ENCODE assay signal across 8 cellular contexts in genomic region chr12:2284857-2285256, GRCh38.
DNase-seq lines count a peak whose midpoint lies in the region; ATAC-seq and TF ChIP-seq lines count a peak whose summit lies in the region.

No MANE protein-coding gene starts in this region.

- TF ChIP-seq CTCF in CD14-positive monocyte (IDR thresholded peaks at IDR 0.05) (peak; percentile 78), GM23338 (conservative IDR thresholded peaks at IDR 0.05; ENCODE audit: low read depth in 2 of 2) (peak; percentile 79 to 88), left ventricle myocardium inferior (IDR thresholded peaks at IDR 0.05; ENCODE audit: borderline replicate concordance) (peak; percentile 76)

- H2AFZ ChIP-seq in GM23338 = peak overlapping the region; percentile 89

- H3K36me3 Mint-ChIP-seq in CD14-positive monocyte = no peaks in the 10 kb centered on the region
- no peaks in the 10 kb centered on the region for H3K36me3 Mint-ChIP-seq in GM23338 (ENCODE audit: low read depth)
- no peaks in the 10 kb centered on the region for H3K36me3 Mint-ChIP-seq in activated naive CD8-positive, alpha-beta T cell treated with anti-CD3 and anti-CD28 coated beads for 36 hours

- H3K4me1 ChIP-seq in GM23338 (ENCODE audit: insufficient read depth) = peaks cover 19% of the 10 kb centered on the region
- peaks cover 92% of the 10 kb centered on the region for H3K4me1 ChIP-seq in left ventricle myocardium inferior

- H3K4me1 Mint-ChIP-seq in CD14-positive monocyte = peaks cover 67% of the 10 kb centered on the region
- H3K4me1 Mint-ChIP-seq in GM23338 = peaks cover 71% of the 10 kb centered on the region
- H3K4me1 Mint-ChIP-seq in activated naive CD8-positive, alpha-beta T cell treated with anti-CD3 and anti-CD28 coated beads for 36 hours = peaks cover 10% of the 10 kb centered on the region

- H3K9me2 ChIP-seq in GM23338 (ENCODE audit: insufficient read depth) = no peaks in the 10 kb centered on the region

- no peaks in the 10 kb centered on the region for H3K79me2 ChIP-seq in GM23338 (replicated peaks; ENCODE audit: insufficient read depth)

- H4K20me1 ChIP-seq in GM23338 (replicated peaks; ENCODE audit: insufficient read depth) = no peaks in the 10 kb centered on the region

- DNase-seq in CD14-positive monocyte (ENCODE audit: low spot score) (peak; percentile 61), GM23338 (ENCODE audit: low spot score) (peak; percentile 92), NCI-H446 treated with DMSO at 0.1 percent for 48 hours (lab: John Stamatoyannopoulos, UW) (peak; percentile 79), left ventricle myocardium inferior (peak; percentile 86), retina (peak; percentile 84)
- peak; percentile 40 for DNase-seq in activated naive CD8-positive, alpha-beta T cell treated with anti-CD3 and anti-CD28 coated beads for 36 hours

- H3K9me3 Mint-ChIP-seq in CD14-positive monocyte = peaks cover 2 to 7% (median 4%) of the 10 kb centered on the region in 7 donors
- H3K9me3 Mint-ChIP-seq in GM23338 = no peaks in the 10 kb centered on the region; the same call in 2 of the 3 replicates
- H3K9me3 Mint-ChIP-seq in activated naive CD8-positive, alpha-beta T cell treated with anti-CD3 and anti-CD28 coated beads for 36 hours = peaks cover 7% of the 10 kb centered on the region

- intact Hi-C loops in CD14-positive monocyte (cut with micrococcal nuclease) (loop anchor here (5.0 kb wide), 2 partner anchors 37 to 72 kb away; no protein-coding TSS in a partner anchor), left ventricle myocardium inferior (cut with micrococcal nuclease) (loop anchor here (10.0 kb wide), 1 partner anchor 230 kb away; the partner anchor contains the start of gene CACNA1C)

- H3F3A ChIP-seq in GM23338 (replicated peaks; ENCODE audit: low read depth) = no peaks in the 10 kb centered on the region

- H3K36me3 ChIP-seq in GM23338 (ENCODE audit: insufficient read depth) (no peaks in the 10 kb centered on the region), left ventricle myocardium inferior (no peaks in the 10 kb centered on the region)

- H3K9me3 ChIP-seq in left ventricle myocardium inferior (replicated peaks) = no peaks in the 10 kb centered on the region

- H3K4me3 ChIP-seq in GM23338 = no peak overlapping the region
- H3K4me3 ChIP-seq in left ventricle myocardium inferior = no peak overlapping the region

- no peak overlapping the region for H3K27ac ChIP-seq in GM23338 (ENCODE audit: low read depth)
- H3K27ac ChIP-seq in left ventricle myocardium inferior (replicated peaks) = peak overlapping the region; percentile 83

- peak overlapping the region; percentile 21 to 84 (median 77) for H3K27ac Mint-ChIP-seq in CD14-positive monocyte
- H3K27ac Mint-ChIP-seq in GM23338 = no peak overlapping the region
- no peak overlapping the region for H3K27ac Mint-ChIP-seq in activated naive CD8-positive, alpha-beta T cell treated with anti-CD3 and anti-CD28 coated beads for 36 hours

- H3K27me3 Mint-ChIP-seq in CD14-positive monocyte (ENCODE audit: low read depth in 3 of 3) (peaks cover 0 to 1% (median 1%) of the 10 kb centered on the region in 3 donors), GM23338 (ENCODE audit: insufficient read depth, low read depth, poor library complexity) (peaks cover 7% of the 10 kb centered on the region)
- peaks cover 15% of the 10 kb centered on the region for H3K27me3 Mint-ChIP-seq in activated naive CD8-positive, alpha-beta T cell treated with anti-CD3 and anti-CD28 coated beads for 36 hours

- ATAC-seq in GM23338 (peak; percentile 91), HG03095 (IDR thresholded peaks at IDR 0.05; ENCODE audit: unreplicated experiment) (no peak), HG03139 (IDR thresholded peaks at IDR 0.05; ENCODE audit: unreplicated experiment) (no peak)

- H3K27me3 ChIP-seq in GM23338 (ENCODE audit: insufficient read depth) (no peaks in the 10 kb centered on the region), left ventricle myocardium inferior (ENCODE audit: low read depth) (no peaks in the 10 kb centered on the region)

- H3K4me2 ChIP-seq in GM23338 = no peak overlapping the region

- H3K4me3 Mint-ChIP-seq in CD14-positive monocyte (peak overlapping the region; percentile 72 to 85), GM23338 (no peak overlapping the region)
- no peak overlapping the region for H3K4me3 Mint-ChIP-seq in activated naive CD8-positive, alpha-beta T cell treated with anti-CD3 and anti-CD28 coated beads for 36 hours

TF ChIP-seq in GM23338, 12 proteins besides CTCF, POLR2A, EP300 and RAD21:
- TF ChIP-seq STAT1 (IDR thresholded peaks at IDR 0.05; ENCODE audit: unreplicated experiment) = no peak
- no peak for TF ChIP-seq REST (IDR thresholded peaks at IDR 0.05; ENCODE audit: unreplicated experiment)
- no peak for TF ChIP-seq POLR2AphosphoS5 (IDR thresholded peaks at IDR 0.05; ENCODE audit: low read depth)
- TF ChIP-seq JUNB (IDR thresholded peaks at IDR 0.05; ENCODE audit: unreplicated experiment) = no peak
- TF ChIP-seq CREB1 (CRISPR knock-in tag; IDR thresholded peaks at IDR 0.05; ENCODE audit: low read depth) = no peak
- no peak for TF ChIP-seq ETS1 (IDR thresholded peaks at IDR 0.05)
- no peak for TF ChIP-seq NANOG (IDR thresholded peaks at IDR 0.05; ENCODE audit: borderline replicate concordance)
- no peak for TF ChIP-seq ZNF331 (CRISPR knock-in tag; IDR thresholded peaks at IDR 0.05; ENCODE audit: low read depth)
- no peak for TF ChIP-seq EZH2phosphoT487 (IDR thresholded peaks at IDR 0.05; ENCODE audit: unreplicated experiment)

Comparison
In these comparisons a context has a peak if more than half of its experiments do, and no peak if none do; other contexts are left out.
1. DNase-seq: peak in every context shown above with its lines; median percentile 92 in GM23338; 86 in left ventricle myocardium inferior; 84 in retina; 79 in NCI-H446 treated with DMSO at 0.1 percent for 48 hours; 61 in CD14-positive monocyte; 40 in activated naive CD8-positive, alpha-beta T cell treated with anti-CD3 and anti-CD28 coated beads for 36 hours.
2. H3K27ac Mint-ChIP-seq: peak in CD14-positive monocyte (7 of 7); none in GM23338 (single experiment) and activated naive CD8-positive, alpha-beta T cell treated with anti-CD3 and anti-CD28 coated beads for 36 hours (single experiment).
3. H3K4me3 Mint-ChIP-seq: peak in CD14-positive monocyte (2 of 2); none in GM23338 (single experiment) and activated naive CD8-positive, alpha-beta T cell treated with anti-CD3 and anti-CD28 coated beads for 36 hours (single experiment).
4. Peak in every context shown above with its lines, with median percentiles within 50 percentile points of each other: CTCF ChIP-seq.